ENCODE assay signal across 9 cellular contexts in genomic region chr22:25048659-25049657, GRCh38.
DNase-seq lines count a peak whose midpoint lies in the region; ATAC-seq and TF ChIP-seq lines count a peak whose summit lies in the region.
"Had no signal": no experiment of that assay in that cellular context is flagged by ENCODE, and none has a peak within 500 bp of the region (broad histone marks: within the 10 kb centered on the region; RNA-seq: fewer than 3 reads in every experiment).

No MANE protein-coding gene starts in this region.

- no peak overlapping the region for H3K27ac ChIP-seq in SK-N-MC
- no peak overlapping the region for H3K27ac ChIP-seq in prostate gland

- intact Hi-C loops in head of caudate nucleus (cut with DNase I): loop anchor here (5.0 kb wide), 1 partner anchor 97 kb away; the partner anchor contains the start of gene KIAA1671
- intact Hi-C loops in prostate gland (cut with DNase I): no loop called here

- WGBS in prostate gland: 56% methylated on average over 9 of the region's 9 CpGs

- no peak overlapping the region for H3K9ac ChIP-seq in SK-N-MC (ENCODE audit: insufficient read length)

- DNase-seq in Daoy (ENCODE audit: low read depth) (peak; percentile 68), KG1 (lab: John Stamatoyannopoulos, UW) (peak; percentile 52), SK-N-MC (ENCODE audit: low read depth, low spot score) (peak; percentile 5), head of caudate nucleus (peak; percentile 46 to 89 (median 73)), prostate gland (ENCODE audit: low spot score) (peak; percentile 69), cortex of kidney (lab: John Stamatoyannopoulos, UW) (no peak)
- peak in 1 of 2 donors; percentile 80 for DNase-seq in activated naive CD4-positive, alpha-beta T cell treated with anti-CD3 and anti-CD28 coated beads, Interleukin-2, amount 50 U/mL, for 72 hours (ENCODE audit: low spot score in 2 of 2)

- peak overlapping the region in 1 of 2 donors; percentile 5 for H3K27ac Mint-ChIP-seq in activated naive CD4-positive, alpha-beta T cell treated with anti-CD3 and anti-CD28 coated beads, Interleukin-2, amount 50 U/mL, for 72 hours
- H3K27ac Mint-ChIP-seq: activated naive CD4-positive, alpha-beta T cell treated with anti-CD3 and anti-CD28 coated beads, Interleukin-2, amount 50 U/mL, for 24 hours had no signal

- H3K36me3 Mint-ChIP-seq in activated naive CD4-positive, alpha-beta T cell treated with anti-CD3 and anti-CD28 coated beads, Interleukin-2, amount 50 U/mL, for 72 hours: peaks cover 7 to 19% of the 10 kb centered on the region in 2 donors
- H3K36me3 Mint-ChIP-seq: activated naive CD4-positive, alpha-beta T cell treated with anti-CD3 and anti-CD28 coated beads, Interleukin-2, amount 50 U/mL, for 24 hours had no signal

- TF ChIP-seq POLR2A in prostate gland (IDR thresholded peaks at IDR 0.05): no peak

- no peaks in the 10 kb centered on the region for H3K27me3 ChIP-seq in prostate gland (replicated peaks; ENCODE audit: insufficient read depth)

- H3K9me3 Mint-ChIP-seq in activated naive CD4-positive, alpha-beta T cell treated with anti-CD3 and anti-CD28 coated beads, Interleukin-2, amount 50 U/mL, for 72 hours: peaks cover 0 to 11% of the 10 kb centered on the region in 2 donors
- H3K9me3 Mint-ChIP-seq: activated naive CD4-positive, alpha-beta T cell treated with anti-CD3 and anti-CD28 coated beads, Interleukin-2, amount 50 U/mL, for 24 hours had no signal

- H3K4me3 ChIP-seq in SK-N-MC: no peak overlapping the region
- no peak overlapping the region for H3K4me3 ChIP-seq in prostate gland

- no peaks in the 10 kb centered on the region for H3K9me3 ChIP-seq in SK-N-MC (ENCODE audit: low read depth, low read length)
- H3K9me3 ChIP-seq in prostate gland: no peaks in the 10 kb centered on the region

- H3K36me3 ChIP-seq in SK-N-MC (ENCODE audit: insufficient read depth, low read length): no peaks in the 10 kb centered on the region
- H3K36me3 ChIP-seq in prostate gland: no peaks in the 10 kb centered on the region

- peak; percentile 90 to 93 for ATAC-seq in activated naive CD4-positive, alpha-beta T cell treated with anti-CD3 and anti-CD28 coated beads, Interleukin-2, amount 50 U/mL, for 72 hours
- no peak for ATAC-seq in GM21717 (IDR thresholded peaks at IDR 0.05; ENCODE audit: unreplicated experiment)

- no peaks in the 10 kb centered on the region for H3K4me1 ChIP-seq in prostate gland (replicated peaks)

- peak; percentile 85 to 99 (median 94) for TF ChIP-seq CTCF in prostate gland (IDR thresholded peaks at IDR 0.05)
